8 cellular contexts compared by ENCODE assay signal in the genomic region with DNA sequence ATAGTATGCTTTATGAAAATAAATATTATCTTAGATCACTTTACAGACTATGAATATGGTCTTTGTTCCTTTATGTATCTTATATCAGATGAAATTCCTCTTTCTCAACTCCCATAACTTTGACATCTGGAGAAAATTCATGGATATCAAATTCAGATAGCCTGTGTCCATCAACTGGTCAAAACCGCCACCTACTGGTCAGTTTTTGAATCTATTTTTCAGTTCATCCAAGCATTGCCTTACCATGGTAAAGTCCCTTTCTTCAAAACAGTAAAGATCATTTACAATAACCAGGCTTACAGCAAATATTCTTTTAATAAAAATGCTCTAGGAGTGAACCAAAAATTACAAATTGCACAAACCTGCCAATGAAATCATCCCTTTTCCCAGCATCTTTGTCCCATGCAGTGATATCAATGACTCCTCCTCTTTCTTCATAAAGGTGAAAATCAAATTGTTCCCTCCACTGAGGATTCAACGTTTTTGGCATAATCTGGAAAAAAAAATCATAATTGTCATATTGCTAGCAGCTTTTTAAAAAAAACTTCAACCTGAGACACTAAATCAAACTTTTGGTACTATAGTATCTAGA.
DNase-seq lines count a peak whose midpoint lies in the region; ATAC-seq and TF ChIP-seq lines count a peak whose summit lies in the region.

No MANE protein-coding gene starts in this region.

- intact Hi-C loops in posterior cingulate gyrus (cut with DNase I) = no loop called here

- no peaks in the 10 kb centered on the region for H3K36me3 ChIP-seq in kidney epithelial cell (ENCODE audit: control insufficient read depth, insufficient read depth, low read length)

- in situ Hi-C loops in KBM-7 (cut with MboI; ENCODE audit: low pct_unique_long_range_greater_than_20kb, low sequenced_read_pairs) = no loop called here

- TF ChIP-seq CTCF in AG09319 (IDR thresholded peaks at IDR 0.05; ENCODE audit: low read depth, low read length) (peak; percentile 62), GM12864 (IDR thresholded peaks at IDR 0.05; ENCODE audit: low read depth, low read length, missing control alignments) (peak; percentile 45), kidney epithelial cell (IDR thresholded peaks at IDR 0.05; ENCODE audit: insufficient read depth, low read length, poor library complexity, severe bottlenecking) (peak; percentile 52)

- H3K4me3 ChIP-seq in GM12864 (ENCODE audit: low read depth, low read length) (no peak overlapping the region), kidney epithelial cell (ENCODE audit: low read depth, low read length) (no peak overlapping the region)

- ATAC-seq in HG02884 (IDR thresholded peaks at IDR 0.05; ENCODE audit: unreplicated experiment) = no peak

- H3K27me3 ChIP-seq in kidney epithelial cell (ENCODE audit: control insufficient read depth, insufficient read depth, low read length) = no peaks in the 10 kb centered on the region

- DNase-seq in AG09319 (ENCODE audit: extremely low read depth, low read depth) = peak; percentile 15
- no peak for DNase-seq in GM12864 (ENCODE audit: low read depth)
- peak; percentile 33 for DNase-seq in KBM-7
- DNase-seq in amniotic stem cell (lab: John Stamatoyannopoulos, UW) = peak; percentile 40
- DNase-seq in kidney epithelial cell (ENCODE audit: low read depth) = no peak
- no peak for DNase-seq in HuH-7.5 (ENCODE audit: low spot score)
- no peak for DNase-seq in posterior cingulate gyrus

Comparison
In these comparisons a context has a peak if more than half of its experiments do, and no peak if none do; other contexts are left out.
1. DNase-seq: peak in AG09319 (single experiment), KBM-7 (single experiment) and amniotic stem cell (single experiment); none in GM12864 (single experiment), kidney epithelial cell (single experiment), HuH-7.5 (single experiment) and posterior cingulate gyrus (0 of 10).
2. Peak in every context shown above with its lines, with median percentiles within 50 percentile points of each other: CTCF ChIP-seq.